ENCODE assay signal across 1 cellular context in genomic region chr1:154936416-154937050, GRCh38.
TF ChIP-seq lines count a peak whose summit lies in the region.

Gene PMVK, minus strand, starts transcription at chr1:154936719. Its CDS starts 34 bp downstream, at chr1:154936685.

TF ChIP-seq in K562, 482 proteins besides CTCF, POLR2A, EP300 and RAD21 (continued from another document and continues in another):
- TF ChIP-seq ZNF407 (IDR thresholded peaks at IDR 0.05; ENCODE audit: low read depth) = no peak
- no peak for TF ChIP-seq PHTF2 (CRISPR knock-in tag; IDR thresholded peaks at IDR 0.05)
- no peak for TF ChIP-seq DDX20 (tag; IDR thresholded peaks at IDR 0.05; ENCODE audit: low read depth)
- TF ChIP-seq ZNF507 (tag; conservative IDR thresholded peaks at IDR 0.05) = no peak
- TF ChIP-seq TEAD1 (CRISPR knock-in tag; IDR thresholded peaks at IDR 0.05) = peak in 1 of 2 experiments; percentile 71; a peak in 2 of 4 replicates
- no peak for TF ChIP-seq RFX7 (CRISPR knock-in tag; IDR thresholded peaks at IDR 0.05)
- TF ChIP-seq CREB3L1 (IDR thresholded peaks at IDR 0.05; ENCODE audit: borderline replicate concordance, low read depth) = peak; percentile 82
- no peak for TF ChIP-seq ZNF354B (CRISPR knock-in tag; IDR thresholded peaks at IDR 0.05)
- TF ChIP-seq NR3C1 (CRISPR knock-in tag; IDR thresholded peaks at IDR 0.05) = peak; percentile 96
- TF ChIP-seq COPS2 (conservative IDR thresholded peaks at IDR 0.05) = no peak
- peak in 1 of 3 experiments; percentile 77; a peak in 2 of 6 replicates for TF ChIP-seq ZBTB11 (CRISPR knock-in tag; IDR thresholded peaks at IDR 0.05)
- TF ChIP-seq PHF21A (IDR thresholded peaks at IDR 0.05; ENCODE audit: borderline replicate concordance, low read depth) = peak; percentile 100
- peak; percentile 98 to 99 for TF ChIP-seq KDM1A (IDR thresholded peaks at IDR 0.05)
- TF ChIP-seq YBX1 (IDR thresholded peaks at IDR 0.05) = no peak
- no peak for TF ChIP-seq ZNF655 (CRISPR knock-in tag; IDR thresholded peaks at IDR 0.05)
- no peak for TF ChIP-seq U2AF1 (optimal IDR thresholded peaks at IDR 0.05; ENCODE audit: low read depth, low read length)
- no peak for TF ChIP-seq ZNF280B (CRISPR knock-in tag; IDR thresholded peaks at IDR 0.05)
- TF ChIP-seq ZNF444 (CRISPR knock-in tag; IDR thresholded peaks at IDR 0.05) = no peak
- TF ChIP-seq SRF (CRISPR knock-in tag; IDR thresholded peaks at IDR 0.05) = peak in 1 of 2 experiments; percentile 73; a peak in 1 of 4 replicates
- no peak for TF ChIP-seq PRPF4 (IDR thresholded peaks at IDR 0.05; ENCODE audit: insufficient read depth, low read depth, low read length, poor library complexity, severe bottlenecking)
- TF ChIP-seq ZBTB33 (CRISPR knock-in tag; IDR thresholded peaks at IDR 0.05) = peak; percentile 94
- TF ChIP-seq CBFA2T2 (conservative IDR thresholded peaks at IDR 0.05) = peak; percentile 87
- no peak for TF ChIP-seq CAMTA2 (CRISPR knock-in tag; conservative IDR thresholded peaks at IDR 0.05)
- TF ChIP-seq ZBTB26 (CRISPR knock-in tag; IDR thresholded peaks at IDR 0.05) = no peak
- no peak for TF ChIP-seq ZNF551 (CRISPR knock-in tag; IDR thresholded peaks at IDR 0.05)
- peak in 1 of 2 experiments; percentile 58; a peak in 2 of 4 replicates for TF ChIP-seq MLLT1 (IDR thresholded peaks at IDR 0.05)
- no peak for TF ChIP-seq ZNF75A (CRISPR knock-in tag; IDR thresholded peaks at IDR 0.05)
- peak; percentile 96 for TF ChIP-seq POLR2G (IDR thresholded peaks at IDR 0.05; ENCODE audit: low read depth, low read length)
- TF ChIP-seq ZNF431 (CRISPR knock-in tag; IDR thresholded peaks at IDR 0.05) = peak; percentile 92
- no peak for TF ChIP-seq KAT2B (IDR thresholded peaks at IDR 0.05; ENCODE audit: low read depth, low read length)
